ENCODE assay signal across 15 cellular contexts in the genomic region with DNA sequence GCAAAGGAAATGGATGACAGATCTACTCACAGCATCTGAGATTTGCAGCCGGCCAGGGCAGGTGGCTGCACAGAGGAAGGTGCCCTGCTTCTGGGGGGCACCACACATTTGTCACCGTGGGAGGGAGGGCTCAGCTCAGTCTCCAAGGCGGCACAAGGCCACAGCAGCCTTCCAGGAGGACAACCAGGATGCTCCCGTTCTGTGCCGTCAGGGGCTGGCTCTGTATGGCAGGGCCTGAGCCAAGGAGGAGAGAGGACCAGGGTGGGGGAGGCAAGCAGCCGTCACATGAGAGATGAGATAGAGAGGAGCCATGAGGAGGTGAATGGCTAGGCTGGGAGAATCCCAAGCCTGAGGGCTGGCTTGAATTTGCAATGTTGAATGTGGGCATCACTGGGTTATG. TPM values are rescaled to one million over a fixed set of nuclear protein-coding genes. Genes with fewer than 3 reads are reported as not detected.
A peak's percentile ranks its signal among the peaks of the same experiment; 100 is the strongest.
DNase-seq lines count a peak whose midpoint lies in the region; ATAC-seq and TF ChIP-seq lines count a peak whose summit lies in the region.
"Had no signal": no experiment of that assay in that cellular context is flagged by ENCODE, and none has a peak within 500 bp of the region (broad histone marks: within the 10 kb centered on the region; RNA-seq: fewer than 3 reads in every experiment).

No MANE protein-coding gene starts in this region.

- no peak for TF ChIP-seq CTCF in natural killer cell (IDR thresholded peaks at IDR 0.05)
- no peak for TF ChIP-seq CTCF in chondrocyte (IDR thresholded peaks at IDR 0.05)
- no peak for TF ChIP-seq CTCF in lower leg skin (IDR thresholded peaks at IDR 0.05)

- peaks cover 18 to 22% of the 10 kb centered on the region in 2 donors for H3K27me3 Mint-ChIP-seq in natural killer cell treated with Interleukin-12 subunit alpha and Interleukin-12 subunit beta and Interleukin-15 and Interleukin-18, amount 100 ng/mL, for 72 hours
- H3K27me3 Mint-ChIP-seq in natural killer cell (ENCODE audit: low read depth in 2 of 2) (peaks cover 16% of the 10 kb centered on the region in 2 donors), chondrocyte (ENCODE audit: low read depth) (no peaks in the 10 kb centered on the region)

- H3K9me3 Mint-ChIP-seq in natural killer cell treated with Interleukin-12 subunit alpha and Interleukin-12 subunit beta and Interleukin-15 and Interleukin-18, amount 100 ng/mL, for 72 hours: no peaks in the 10 kb centered on the region
- H3K9me3 Mint-ChIP-seq in natural killer cell: peaks cover 0 to 4% of the 10 kb centered on the region in 2 donors
- peaks cover 8% of the 10 kb centered on the region for H3K9me3 Mint-ChIP-seq in chondrocyte (ENCODE audit: low read depth)

- H2BK12ac ChIP-seq in neuronal stem cell (ENCODE audit: low read length): peak overlapping the region; percentile 0

- intact Hi-C loops in natural killer cell (cut with micrococcal nuclease) (no loop called here), lower leg skin (cut with DNase I; ENCODE audit: low total_unique reads) (no loop called here)

- H4K91ac ChIP-seq in neuronal stem cell (ENCODE audit: low read depth, low read length, poor library complexity): no peak overlapping the region

- H2BK5ac ChIP-seq in neuronal stem cell (ENCODE audit: low read length): no peak overlapping the region

- no peak overlapping the region for H3K4me2 ChIP-seq in neuronal stem cell (ENCODE audit: insufficient read depth, low read length, poor library complexity, severe bottlenecking)
- H3K4me2 ChIP-seq: GM23338 had no signal

- DNase-seq in natural killer cell treated with Interleukin-12 subunit alpha and Interleukin-12 subunit beta and Interleukin-15 and Interleukin-18, amount 100 ng/mL, for 72 hours (ENCODE audit: low spot score): peak; percentile 41
- DNase-seq in natural killer cell: no peak
- peak; percentile 77 for DNase-seq in chondrocyte (ENCODE audit: low spot score)
- no peak for DNase-seq in neuronal stem cell (ENCODE audit: low spot score)
- DNase-seq in lower leg skin (ENCODE audit: low spot score in 2 of 2): no peak
- no peak for DNase-seq in stimulated activated naive CD8-positive, alpha-beta T cell treated with anti-CD3 and anti-CD28 coated beads, Interleukin-15, Interleukin-2, amounts not matched to agents 100 U/mL and 50 U/mL, for 24 hours
- DNase-seq: CD4-positive, alpha-beta memory T cell; DMS79; HCEC 1CT; HFFc6 had no signal

- no peak overlapping the region for H4K8ac ChIP-seq in neuronal stem cell (ENCODE audit: low read depth, low read length)

- no peak overlapping the region for H2BK15ac ChIP-seq in neuronal stem cell (ENCODE audit: low read length)

- H3K4me3 ChIP-seq in neuronal stem cell (ENCODE audit: low read length in 2 of 2) (no peak overlapping the region), lower leg skin (ENCODE audit: low read depth, poor library complexity, severe bottlenecking) (no peak overlapping the region)
- H3K4me3 ChIP-seq: GM12878, GM23338 had no signal

- H3K79me1 ChIP-seq in neuronal stem cell (ENCODE audit: low read depth, low read length): no peaks in the 10 kb centered on the region

- no peak overlapping the region for H3K4ac ChIP-seq in neuronal stem cell (ENCODE audit: low read length)

- no peak overlapping the region for H3K23ac ChIP-seq in neuronal stem cell (ENCODE audit: low read depth, low read length, poor library complexity)

- peak overlapping the region; percentile 70 for H3K9ac ChIP-seq in neuronal stem cell (ENCODE audit: low read depth, low read length, poor library complexity)

- WGBS in neuronal stem cell (ENCODE audit: extremely low coverage in 2 of 2, insufficient read length in 2 of 2, insufficient replicate concordance in 1 of 2), 2 donors: no CpG with 5 or more reads among the region's 6 CpGs
- WGBS in lower leg skin, 2 donors: 63 to 74% methylated on average over 5 to 6 of the region's 6 CpGs

- peak overlapping the region; percentile 42 for H3K14ac ChIP-seq in neuronal stem cell (ENCODE audit: low read length)

- H3K27ac ChIP-seq in neuronal stem cell (replicated peaks; ENCODE audit: low read length): no peak overlapping the region

- no peak overlapping the region for H2BK120ac ChIP-seq in neuronal stem cell (ENCODE audit: low read depth, low read length)

- no peaks in the 10 kb centered on the region for H3K36me3 Mint-ChIP-seq in natural killer cell treated with Interleukin-12 subunit alpha and Interleukin-12 subunit beta and Interleukin-15 and Interleukin-18, amount 100 ng/mL, for 72 hours
- peaks cover 9% of the 10 kb centered on the region for H3K36me3 Mint-ChIP-seq in natural killer cell
- peaks cover 2% of the 10 kb centered on the region for H3K36me3 Mint-ChIP-seq in chondrocyte (ENCODE audit: low read depth)

- no peak for ATAC-seq in natural killer cell treated with Interleukin-12 subunit alpha and Interleukin-12 subunit beta and Interleukin-15 and Interleukin-18, amount 100 ng/mL, for 72 hours
- ATAC-seq in natural killer cell (no peak), HG02642 (IDR thresholded peaks at IDR 0.05; ENCODE audit: poor library complexity, unreplicated experiment) (no peak)
- ATAC-seq in stimulated activated naive CD8-positive, alpha-beta T cell treated with anti-CD3 and anti-CD28 coated beads, Interleukin-15, Interleukin-2, amounts not matched to agents 100 U/mL and 50 U/mL, for 24 hours: no peak
- ATAC-seq: GM12878, GM23338 had no signal

- peaks cover 0 to 16% (median 10%) of the 10 kb centered on the region in 3 experiments for H3K27me3 ChIP-seq in neuronal stem cell (ENCODE audit: control insufficient read depth in 3 of 3, insufficient read depth in 3 of 3, low read depth in 1 of 3, low read length in 3 of 3)

- no peak overlapping the region for H2AK5ac ChIP-seq in neuronal stem cell (ENCODE audit: low read depth, low read length)

- peak overlapping the region; percentile 27 for H3K18ac ChIP-seq in neuronal stem cell (ENCODE audit: low read length)

- H3K4me3 Mint-ChIP-seq in natural killer cell treated with Interleukin-12 subunit alpha and Interleukin-12 subunit beta and Interleukin-15 and Interleukin-18, amount 100 ng/mL, for 72 hours: no peak overlapping the region
- H3K4me3 Mint-ChIP-seq in natural killer cell: no peak overlapping the region
- H3K4me3 Mint-ChIP-seq in chondrocyte (ENCODE audit: unreplicated experiment): no peak overlapping the region
- H3K4me3 Mint-ChIP-seq: B cell; CD4-positive, alpha-beta memory T cell; GM23338; HFFc6; IgD-negative memory B cell had no signal

- peaks cover 0 to 2% of the 10 kb centered on the region in 2 donors for H3K4me1 ChIP-seq in neuronal stem cell (ENCODE audit: control insufficient read depth in 2 of 2, insufficient read depth in 1 of 2, low read depth in 1 of 2, low read length in 2 of 2)

- H3K27ac Mint-ChIP-seq in natural killer cell treated with Interleukin-12 subunit alpha and Interleukin-12 subunit beta and Interleukin-15 and Interleukin-18, amount 100 ng/mL, for 72 hours: no peak overlapping the region
- no peak overlapping the region for H3K27ac Mint-ChIP-seq in natural killer cell
- H3K27ac Mint-ChIP-seq in chondrocyte (ENCODE audit: unreplicated experiment): no peak overlapping the region
- H3K27ac Mint-ChIP-seq: B cell, GM23338, HFFc6, IgD-negative memory B cell had no signal

- H3K36me3 ChIP-seq in neuronal stem cell (replicated peaks in 1 of 2; ENCODE audit: control insufficient read depth in 2 of 2, insufficient read depth in 2 of 2, low read length in 2 of 2): no peaks in the 10 kb centered on the region

- H2AFZ ChIP-seq in neuronal stem cell (ENCODE audit: low read length): no peak overlapping the region
- H2AFZ ChIP-seq: GM23338 had no signal

- H3K4me1 Mint-ChIP-seq in natural killer cell treated with Interleukin-12 subunit alpha and Interleukin-12 subunit beta and Interleukin-15 and Interleukin-18, amount 100 ng/mL, for 72 hours (ENCODE audit: low read depth in 2 of 2): peaks cover 8 to 10% of the 10 kb centered on the region in 2 donors
- H3K4me1 Mint-ChIP-seq in natural killer cell (peaks cover 0 to 11% of the 10 kb centered on the region in 2 donors), chondrocyte (ENCODE audit: low read depth) (peaks cover 20% of the 10 kb centered on the region)
- H3K4me1 Mint-ChIP-seq: IgD-negative memory B cell had no signal

- TF ChIP-seq POLR2A in lower leg skin (IDR thresholded peaks at IDR 0.05): no peak

- H3K9me3 ChIP-seq in neuronal stem cell (replicated peaks in 1 of 2; ENCODE audit: control insufficient read depth in 2 of 2, insufficient read depth in 1 of 2, low read depth in 1 of 2, low read length in 2 of 2): peaks cover 11 to 20% of the 10 kb centered on the region in 2 donors

RNA-seq across cellular contexts. Expression of a gene that starts 4.6 kb away (rescaled TPM):
- 1 to 10 TPM; 1.0 to 2.2 TPM for total RNA-seq in natural killer cell treated with Interleukin-12 subunit alpha and Interleukin-12 subunit beta and Interleukin-15 and Interleukin-18, amount 100 ng/mL, for 72 hours
- total RNA-seq in natural killer cell (10 to 100 TPM; 11.0 to 23.7 (median 19.6) TPM), chondrocyte (28.5 to 46.8 TPM (median 44.6 TPM) in 3 replicates), lower leg skin (10 to 100 TPM; 44.2 to 59.9 (median 54.7) TPM)
- polyA plus RNA-seq in neuronal stem cell (2013, experiment 1 of 2): 5.1 TPM
- polyA plus RNA-seq in neuronal stem cell (2013, experiment 2 of 2): 4.7 TPM
- total RNA-seq: CD4-positive, alpha-beta memory T cell had no signal
- polyA plus RNA-seq: CD4-positive, alpha-beta memory T cell had no signal

RNA-seq across cellular contexts. Expression of a gene that starts 45.6 kb away (rescaled TPM):
- 100 to 1,000 TPM; 110 to 169 TPM for total RNA-seq in natural killer cell treated with Interleukin-12 subunit alpha and Interleukin-12 subunit beta and Interleukin-15 and Interleukin-18, amount 100 ng/mL, for 72 hours
- total RNA-seq in natural killer cell: 100 to 1,000 TPM; 110 to 140 (median 135) TPM
- 158 to 174 TPM (median 169 TPM) in 3 replicates for total RNA-seq in chondrocyte
- polyA plus RNA-seq in neuronal stem cell (2013, experiment 1 of 2): 129 TPM
- 118 TPM for polyA plus RNA-seq in neuronal stem cell (2013, experiment 2 of 2)
- total RNA-seq in lower leg skin: 100 to 1,000 TPM; 137 to 315 (median 188) TPM

Comparison
In these comparisons a context has a peak if more than half of its experiments do, and no peak if none do; other contexts are left out.
1. DNase-seq: peak in natural killer cell treated with Interleukin-12 subunit alpha and Interleukin-12 subunit beta and Interleukin-15 and Interleukin-18, amount 100 ng/mL, for 72 hours (single experiment) and chondrocyte (single experiment); none in natural killer cell (single experiment), neuronal stem cell (single experiment), lower leg skin (0 of 2) and stimulated activated naive CD8-positive, alpha-beta T cell treated with anti-CD3 and anti-CD28 coated beads, Interleukin-15, Interleukin-2, amounts not matched to agents 100 U/mL and 50 U/mL, for 24 hours (single experiment).